Comparison of ENCODE assay signal across 8 cellular contexts in genomic region chr22:37817705-37818311, GRCh38. TPM values are rescaled to one million over a fixed set of nuclear protein-coding genes. Genes with fewer than 3 reads are reported as not detected.
A peak's percentile ranks its signal among the peaks of the same experiment; 100 is the strongest.
DNase-seq lines count a peak whose midpoint lies in the region; ATAC-seq lines count a peak whose summit lies in the region.

No MANE protein-coding gene starts in this region.

- no peak overlapping the region for H3K4me3 Mint-ChIP-seq in activated CD4-positive, alpha-beta memory T cell treated with anti-CD3 and anti-CD28 coated beads for 36 hours

- intact Hi-C loops in activated CD4-positive, alpha-beta memory T cell treated with anti-CD3 and anti-CD28 coated beads for 36 hours (cut with micrococcal nuclease) = loop anchor here (1.0 to 2.0 kb wide), 4 partner anchors 13 to 147 kb away; a partner anchor contains a TSS

- H3K4me1 Mint-ChIP-seq in activated CD4-positive, alpha-beta memory T cell treated with anti-CD3 and anti-CD28 coated beads for 36 hours (ENCODE audit: low read depth) = peaks cover 11% of the 10 kb centered on the region

- peaks cover 7% of the 10 kb centered on the region for H3K27me3 Mint-ChIP-seq in activated CD4-positive, alpha-beta memory T cell treated with anti-CD3 and anti-CD28 coated beads for 36 hours

- CTCF ChIA-PET in activated CD4-positive, alpha-beta memory T cell treated with anti-CD3 and anti-CD28 coated beads for 36 hours (lab: Charles Lee) = interaction anchor here (0.7 to 8.4 kb wide), 31 partner anchors 7 to 257 kb away, joined by 3 to 124 read pairs (median 5); partner anchors contain the start of genes ANKRD54, C22orf23, GCAT and MICALL1

- DNase-seq in CD1c-positive myeloid dendritic cell (ENCODE audit: extremely low spot score) = peak; percentile 86
- peak; percentile 89 for DNase-seq in NCI-H69 (lab: John Stamatoyannopoulos, UW)
- DNase-seq in activated CD4-positive, alpha-beta memory T cell treated with anti-CD3 and anti-CD28 coated beads for 36 hours = peak; percentile 87
- peak; percentile 89 for DNase-seq in ecto neural progenitor cell (ENCODE audit: low spot score)
- DNase-seq in lung microvascular endothelial cell (ENCODE audit: low read depth in 2 of 2) = peak; percentile 81 to 83
- DNase-seq in stimulated activated CD4-positive, alpha-beta T cell treated with anti-CD3 and anti-CD28 coated beads, Interleukin-4, amount 100 ng/mL, for 48 hours (ENCODE audit: low read depth in 2 of 2) = peak; percentile 81 to 86

- ATAC-seq in HG02642 (IDR thresholded peaks at IDR 0.05; ENCODE audit: poor library complexity, unreplicated experiment) = peak; percentile 63
- ATAC-seq in GM18520 (IDR thresholded peaks at IDR 0.05; ENCODE audit: unreplicated experiment) = no peak

- no peaks in the 10 kb centered on the region for H3K9me3 Mint-ChIP-seq in activated CD4-positive, alpha-beta memory T cell treated with anti-CD3 and anti-CD28 coated beads for 36 hours

- POLR2A ChIA-PET in activated CD4-positive, alpha-beta memory T cell treated with anti-CD3 and anti-CD28 coated beads for 36 hours (lab: Charles Lee) = interaction anchor here (0.8 to 1.6 kb wide), 4 partner anchors 10 to 136 kb away, joined by 3 to 6 read pairs (median 5); partner anchors contain the start of genes ANKRD54, C22orf23, GCAT and POLR2F

- H3K27ac Mint-ChIP-seq in activated CD4-positive, alpha-beta memory T cell treated with anti-CD3 and anti-CD28 coated beads for 36 hours = no peak overlapping the region

- H3K36me3 Mint-ChIP-seq in activated CD4-positive, alpha-beta memory T cell treated with anti-CD3 and anti-CD28 coated beads for 36 hours = no peaks in the 10 kb centered on the region

RNA-seq across cellular contexts. Expression of gene GALR3, which starts 5.4 kb away (rescaled TPM):
- total RNA-seq in activated CD4-positive, alpha-beta memory T cell treated with anti-CD3 and anti-CD28 coated beads for 36 hours = under 1 TPM in 1 of 2 experiments, not detected in 1; 0.19 TPM
- not detected in 2 replicates for total RNA-seq in lung microvascular endothelial cell

RNA-seq across cellular contexts. Expression of gene GCAT, which starts 10.1 kb away (rescaled TPM):
- 10 to 100 TPM; 21.8 TPM for total RNA-seq in activated CD4-positive, alpha-beta memory T cell treated with anti-CD3 and anti-CD28 coated beads for 36 hours
- total RNA-seq in lung microvascular endothelial cell = 11.9 and 19.8 TPM in 2 replicates

RNA-seq across cellular contexts. Expression of gene ANKRD54, which starts 26.3 kb away (rescaled TPM):
- 10 to 100 TPM; 16.9 to 17.5 TPM for total RNA-seq in activated CD4-positive, alpha-beta memory T cell treated with anti-CD3 and anti-CD28 coated beads for 36 hours
- total RNA-seq in lung microvascular endothelial cell = 15.9 and 18.8 TPM in 2 replicates

RNA-seq across cellular contexts. Expression of gene EIF3L, which starts 31.4 kb away (rescaled TPM):
- 100 to 1,000 TPM; 656 to 664 TPM for total RNA-seq in activated CD4-positive, alpha-beta memory T cell treated with anti-CD3 and anti-CD28 coated beads for 36 hours
- 293 and 344 TPM in 2 replicates for total RNA-seq in lung microvascular endothelial cell
